In genomic region chr19:45136507-45137178, GRCh38 we compare ENCODE assay signal across 1 cellular context.
TF ChIP-seq lines count a peak whose summit lies in the region.

No MANE protein-coding gene starts in this region.

TF ChIP-seq in GM23338, 12 proteins besides CTCF, POLR2A, EP300 and RAD21 (continued from another document):
- TF ChIP-seq ZNF462 (CRISPR knock-in tag; IDR thresholded peaks at IDR 0.05) (no peak), EZH2 (IDR thresholded peaks at IDR 0.05; ENCODE audit: low read depth, unreplicated experiment) (no peak), NANOG (IDR thresholded peaks at IDR 0.05; ENCODE audit: borderline replicate concordance) (no peak), CREB1 (CRISPR knock-in tag; IDR thresholded peaks at IDR 0.05; ENCODE audit: low read depth) (no peak)
TF ChIP-seq in GM23338: peak in this region for 0.
